21 cellular contexts compared by ENCODE assay signal in genomic region chr1:246417813-246418564, GRCh38.
A peak's percentile ranks its signal among the peaks of the same experiment; 100 is the strongest.
DNase-seq lines count a peak whose midpoint lies in the region; ATAC-seq and TF ChIP-seq lines count a peak whose summit lies in the region.
"Had no signal": no experiment of that assay in that cellular context is flagged by ENCODE, and none has a peak within 500 bp of the region (broad histone marks: within the 10 kb centered on the region; RNA-seq: fewer than 3 reads in every experiment).

No MANE protein-coding gene starts in this region.

- H3F3A ChIP-seq in smooth muscle cell (ENCODE audit: low read depth): no peaks in the 10 kb centered on the region

- DNase-seq in WERI-Rb-1 (no peak), smooth muscle cell (lab: John Stamatoyannopoulos, UW; ENCODE audit: unreplicated experiment) (no peak), SW 1271 (lab: John Stamatoyannopoulos, UW) (no peak), posterior cingulate gyrus (no peak)
- DNase-seq: activated CD4-positive, alpha-beta T cell treated with anti-CD3 and anti-CD28 coated beads, Interleukin-2, amount 50 U/mL, for 1 hour; activated effector memory CD4-positive, alpha-beta T cell treated with anti-CD3 and anti-CD28 coated beads, Interleukin-2, amount 50 U/mL, for 16 hours; Caco-2; mucosa of descending colon; NCI-H187; NCI-H226; PC-9; SHP77 treated with DMSO at 0.1 percent for 48 hours; small intestine; stimulated activated CD4-positive, alpha-beta T cell treated with anti-CD3 and anti-CD28 coated beads, Interleukin-4, amount 100 ng/mL, for 1 hour had no signal

- H2AFZ ChIP-seq in smooth muscle cell (ENCODE audit: low read depth): no peak overlapping the region
- H2AFZ ChIP-seq: PC-9 had no signal

- no peak overlapping the region for H3K9ac ChIP-seq in smooth muscle cell (ENCODE audit: low read depth)

- peaks cover 7% of the 10 kb centered on the region for H3K9me3 ChIP-seq in WERI-Rb-1 (ENCODE audit: severe bottlenecking)
- H3K9me3 ChIP-seq in smooth muscle cell (replicated peaks; ENCODE audit: low read depth): no peaks in the 10 kb centered on the region
- H3K9me3 ChIP-seq: adrenal gland, upper lobe of left lung had no signal

- H3K27me3 ChIP-seq in WERI-Rb-1 (ENCODE audit: insufficient read depth, low read depth, severe bottlenecking) (no peaks in the 10 kb centered on the region), smooth muscle cell (ENCODE audit: low read depth) (no peaks in the 10 kb centered on the region)
- H3K27me3 ChIP-seq: adrenal gland, neutrophil, upper lobe of left lung had no signal

- H3K27ac ChIP-seq in WERI-Rb-1 (peak overlapping the region; percentile 39), smooth muscle cell (ENCODE audit: low read depth) (peak overlapping the region; percentile 24)
- H3K27ac ChIP-seq: adrenal gland, epithelial cell of prostate, neutrophil, PC-9, upper lobe of left lung had no signal

- peak; percentile 73 for ATAC-seq in GM18511 (IDR thresholded peaks at IDR 0.05; ENCODE audit: unreplicated experiment)
- ATAC-seq in HG02981 (IDR thresholded peaks at IDR 0.05; ENCODE audit: unreplicated experiment): peak; percentile 56
- no peak for ATAC-seq in GM21515 (IDR thresholded peaks at IDR 0.05; ENCODE audit: unreplicated experiment)
- ATAC-seq: mucosa of descending colon had no signal

- no peaks in the 10 kb centered on the region for H3K79me2 ChIP-seq in smooth muscle cell (ENCODE audit: low read depth)

- intact Hi-C loops in posterior cingulate gyrus (cut with DNase I): no loop called here

- no peak overlapping the region for H3K4me2 ChIP-seq in smooth muscle cell
- H3K4me2 ChIP-seq: PC-9 had no signal

- peaks cover 8% of the 10 kb centered on the region for H4K20me1 ChIP-seq in smooth muscle cell (ENCODE audit: low read depth)

- H3K4me3 ChIP-seq in WERI-Rb-1 (ENCODE audit: low read depth, low read length): no peak overlapping the region
- H3K4me3 ChIP-seq in smooth muscle cell: no peak overlapping the region
- H3K4me3 ChIP-seq: adrenal gland, mucosa of descending colon, PC-9, upper lobe of left lung had no signal

- H3K36me3 ChIP-seq in WERI-Rb-1: peaks cover 8% of the 10 kb centered on the region
- no peaks in the 10 kb centered on the region for H3K36me3 ChIP-seq in smooth muscle cell (ENCODE audit: low read depth)
- H3K36me3 ChIP-seq: adrenal gland, neutrophil had no signal

- H3K4me1 ChIP-seq in smooth muscle cell (ENCODE audit: low read depth): no peaks in the 10 kb centered on the region
- H3K4me1 ChIP-seq: adrenal gland, upper lobe of left lung had no signal

- no peak for TF ChIP-seq CTCF in WERI-Rb-1 (IDR thresholded peaks at IDR 0.05; ENCODE audit: low read depth, low read length)
- no peak for TF ChIP-seq CTCF in smooth muscle cell (IDR thresholded peaks at IDR 0.05; ENCODE audit: borderline replicate concordance, insufficient read depth, poor library complexity, severe bottlenecking)

- WGBS in smooth muscle cell (ENCODE audit: low lambda C conversion rate): 94% methylated on average over 6 of the region's 6 CpGs
